1 cellular context compared by ENCODE assay signal in the genomic region with DNA sequence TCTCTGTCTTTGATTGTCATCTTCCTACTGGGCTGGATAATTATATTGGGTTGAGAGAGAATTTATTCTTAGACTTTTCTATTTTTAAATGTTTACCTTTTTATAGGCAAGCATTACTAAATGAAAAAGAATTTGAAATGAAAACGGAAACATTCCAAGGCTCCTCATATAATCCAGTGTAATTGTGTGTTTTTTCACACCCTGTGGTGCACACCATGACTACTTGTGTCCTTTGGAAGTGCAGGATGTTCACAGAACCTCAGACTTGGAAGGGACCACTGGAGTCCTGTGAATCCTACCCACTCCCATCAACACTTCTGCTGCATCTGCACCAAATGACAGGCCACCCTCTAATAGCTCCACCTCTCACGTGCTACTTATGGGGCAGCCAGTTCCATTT.
TF ChIP-seq lines count a peak whose summit lies in the region.

No MANE protein-coding gene starts in this region.

TF ChIP-seq in IMR-90, 13 proteins besides CTCF, POLR2A, EP300 and RAD21 (continued from another document):
- TF ChIP-seq CHD1 (IDR thresholded peaks at IDR 0.05; ENCODE audit: low read depth, low read length) (no peak), CEBPB (IDR thresholded peaks at IDR 0.05; ENCODE audit: low read depth, low read length) (no peak), FOS (IDR thresholded peaks at IDR 0.05; ENCODE audit: low read depth, low read length) (no peak), BHLHE40 (IDR thresholded peaks at IDR 0.05; ENCODE audit: low read depth, low read length) (no peak)
